In the genomic region with DNA sequence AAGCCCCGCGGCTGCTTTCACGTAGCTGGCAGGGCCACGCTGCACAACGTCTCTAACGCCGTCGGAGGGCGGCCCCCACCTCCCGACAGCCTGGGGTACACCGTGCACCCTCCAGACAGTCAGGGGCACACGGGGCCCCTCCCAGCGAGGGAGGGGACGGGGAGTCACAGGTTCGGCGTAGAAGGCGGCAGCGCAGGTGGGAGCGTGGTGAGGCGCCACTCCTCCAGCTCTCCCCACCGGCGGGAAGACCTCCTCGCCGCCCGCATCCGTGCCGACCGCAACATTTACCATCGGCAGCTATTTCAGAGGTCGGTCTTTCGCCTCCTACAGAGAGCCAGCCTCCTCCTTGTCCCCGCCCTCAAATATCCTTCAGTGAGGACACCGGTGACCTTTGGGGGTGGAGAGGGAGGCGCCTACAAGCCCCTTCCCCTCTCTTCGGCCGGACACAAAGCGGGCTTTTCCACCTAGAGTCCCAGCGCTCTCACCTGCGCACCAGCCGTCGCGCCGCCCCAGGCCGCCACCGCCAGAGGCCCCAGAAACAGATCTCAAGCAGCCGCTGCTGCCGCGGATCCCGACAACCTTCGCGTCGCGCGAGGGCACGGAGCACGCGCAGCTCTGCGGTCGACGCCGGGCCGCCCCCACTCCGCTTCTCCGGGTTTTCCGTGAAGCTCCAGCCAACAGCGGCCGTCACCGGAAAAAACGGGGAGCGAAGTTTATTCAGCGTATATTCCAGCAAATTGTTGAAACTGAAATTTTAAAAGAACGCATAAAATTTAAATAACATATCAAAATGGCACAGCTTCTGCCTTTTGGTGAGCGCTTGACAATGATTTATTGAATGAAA, we compare ENCODE assay signal across 8 cellular contexts.
DNase-seq lines count a peak whose midpoint lies in the region; ATAC-seq and TF ChIP-seq lines count a peak whose summit lies in the region.

A gene (minus strand): TSS at position 600 of the 844 bp plus-strand sequence. CDS start 20,708 bp downstream, outside the sequence.

- peak; percentile 60 for ATAC-seq in HG03159 (IDR thresholded peaks at IDR 0.05; ENCODE audit: unreplicated experiment)
- ATAC-seq in activated CD4-positive, CD25-positive, alpha-beta regulatory T cell treated with anti-CD3 and anti-CD28 coated beads, Interleukin-2, amount 50 U/mL, for 24 hours, result peak; percentile 62 to 68
- peak; percentile 72 for ATAC-seq in central memory CD8-positive, alpha-beta T cell (replicated peaks; ENCODE audit: extremely low read depth, poor library complexity, severe bottlenecking)

- in situ Hi-C loops in GM18951 (cut with MboI; ENCODE audit: low sequenced_read_pairs, unreplicated experiment), result no loop called here

- H3K4me3 Mint-ChIP-seq in central memory CD8-positive, alpha-beta T cell, result peak within 1 kb of the TSS; percentile 86

- DNase-seq in AG08396 (ENCODE audit: low spot score), result peak; percentile 94
- peak; percentile 96 for DNase-seq in NCI-H345 (lab: John Stamatoyannopoulos, UW)
- DNase-seq in central memory CD8-positive, alpha-beta T cell (ENCODE audit: low spot score in 2 of 2), result peak; percentile 73 to 76
- peak; percentile 96 for DNase-seq in kidney glomerular epithelial cell (lab: John Stamatoyannopoulos, UW)
- peak; percentile 71 to 79 for DNase-seq in stimulated activated CD4-positive, alpha-beta T cell treated with anti-CD3 and anti-CD28 coated beads, Interleukin-15, amount 100 ng/mL, for 48 hours (ENCODE audit: low read depth in 2 of 2)

- no peaks in the 10 kb centered on the region for H3K27me3 Mint-ChIP-seq in central memory CD8-positive, alpha-beta T cell

- peak within 1 kb of the TSS; percentile 96 for H3K27ac Mint-ChIP-seq in central memory CD8-positive, alpha-beta T cell (ENCODE audit: low read depth)

- peaks cover 43% of the 10 kb centered on the region for H3K4me1 Mint-ChIP-seq in central memory CD8-positive, alpha-beta T cell

- no peaks in the 10 kb centered on the region for H3K9me3 Mint-ChIP-seq in central memory CD8-positive, alpha-beta T cell

- H3K36me3 Mint-ChIP-seq in central memory CD8-positive, alpha-beta T cell (ENCODE audit: insufficient read depth), result peaks cover 17% of the 10 kb centered on the region

- peak; percentile 73 for TF ChIP-seq POLR2A in GM18951 (IDR thresholded peaks at IDR 0.05; ENCODE audit: extremely low read depth, insufficient read depth, insufficient read length)

Comparison
In these comparisons a context has a peak if more than half of its experiments do, and no peak if none do; other contexts are left out.
1. Peak in every context shown above with its lines: DNase-seq and ATAC-seq.